10 cellular contexts compared by ENCODE assay signal in the genomic region with DNA sequence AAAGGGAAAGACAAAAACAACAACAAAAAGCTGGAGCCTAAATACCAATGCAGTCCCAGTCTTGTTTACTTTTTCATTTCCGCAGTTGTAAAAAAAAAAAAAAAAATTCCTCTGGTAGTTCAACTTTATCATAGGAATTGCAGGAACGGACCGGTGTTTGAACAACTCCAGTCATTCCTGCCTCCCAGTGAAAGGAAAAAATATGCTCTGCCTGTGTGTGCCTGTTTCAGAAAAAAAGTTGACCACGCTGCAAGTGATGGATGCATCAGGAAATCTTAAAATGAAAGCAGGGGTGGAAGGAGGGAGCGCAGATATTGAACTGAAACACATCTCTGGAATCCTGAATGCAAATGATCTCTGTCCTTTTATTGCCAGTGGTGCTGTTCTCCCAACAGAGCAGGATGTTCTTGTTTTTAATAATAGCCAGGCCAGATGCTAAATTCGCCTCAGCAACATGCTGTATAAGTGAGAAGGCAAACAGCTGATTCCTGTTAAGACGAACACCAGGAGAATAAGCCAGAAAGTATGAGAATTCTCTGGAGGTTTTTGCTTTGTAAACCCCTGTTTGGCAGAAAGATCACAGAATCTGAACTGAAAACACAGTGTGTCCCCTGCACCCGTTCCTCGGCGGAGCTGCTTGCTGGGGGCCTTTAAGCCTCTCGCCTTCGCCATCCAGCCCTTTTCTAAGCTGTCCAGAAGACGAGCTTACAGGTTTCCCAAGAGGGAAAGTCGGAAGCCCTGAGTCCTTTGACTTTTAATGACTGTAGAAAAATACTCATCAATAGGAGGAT.
A peak's percentile ranks its signal among the peaks of the same experiment; 100 is the strongest.
DNase-seq lines count a peak whose midpoint lies in the region; ATAC-seq, FAIRE-seq and TF ChIP-seq lines count a peak whose summit lies in the region.
"Had no signal": no experiment of that assay in that cellular context is flagged by ENCODE, and none has a peak within 500 bp of the region (broad histone marks: within the 10 kb centered on the region; RNA-seq: fewer than 3 reads in every experiment).

No MANE protein-coding gene starts in this region.

- intact Hi-C loops in natural killer cell (cut with micrococcal nuclease): no loop called here

- H3K4me3 ChIP-seq in bronchial epithelial cell (ENCODE audit: low read depth, low read length): no peak overlapping the region

- ATAC-seq in natural killer cell (no peak), HG02973 (IDR thresholded peaks at IDR 0.05; ENCODE audit: unreplicated experiment) (no peak)

- H3K27ac Mint-ChIP-seq in HFFc6 (peak overlapping the region; percentile 80), natural killer cell (no peak overlapping the region)

- H3K4me1 Mint-ChIP-seq in HFFc6 (ENCODE audit: low read depth): peaks cover 40% of the 10 kb centered on the region
- H3K4me1 Mint-ChIP-seq in natural killer cell: peaks cover 0 to 5% of the 10 kb centered on the region in 2 donors

- TF ChIP-seq CTCF in HFFc6 (IDR thresholded peaks at IDR 0.05): no peak
- TF ChIP-seq CTCF in bronchial epithelial cell (IDR thresholded peaks at IDR 0.05; ENCODE audit: insufficient read depth, low read length, severe bottlenecking): no peak
- TF ChIP-seq CTCF in natural killer cell (IDR thresholded peaks at IDR 0.05): no peak

- no peaks in the 10 kb centered on the region for H3K36me3 Mint-ChIP-seq in HFFc6 (ENCODE audit: low read depth)
- H3K36me3 Mint-ChIP-seq in natural killer cell: no peaks in the 10 kb centered on the region

- H3K4me3 Mint-ChIP-seq in HFFc6 (peak overlapping the region; percentile 89), natural killer cell (no peak overlapping the region)

- FAIRE-seq in bronchial epithelial cell (lab: Jason Lieb, UNC): no peak
- FAIRE-seq: G401.6 had no signal

- no peaks in the 10 kb centered on the region for H3K27me3 ChIP-seq in bronchial epithelial cell (ENCODE audit: control insufficient read depth, insufficient read depth, low read length)

- DNase-seq in HFFc6 (peak; percentile 27), bronchial epithelial cell (ENCODE audit: low read depth) (peak; percentile 21), left kidney (ENCODE audit: low read depth, low spot score) (peak; percentile 28), superior temporal gyrus (ENCODE audit: extremely low spot score) (peak; percentile 62), natural killer cell (no peak), DMS114 treated with DMSO at 0.1 percent for 48 hours (lab: John Stamatoyannopoulos, UW; ENCODE audit: unreplicated experiment) (no peak)
- no peak for DNase-seq in stimulated activated CD4-positive, alpha-beta T cell treated with anti-CD3 and anti-CD28 coated beads, Interleukin-15, amount 100 ng/mL, for 24 hours
- DNase-seq: stimulated activated CD4-positive, alpha-beta T cell treated with anti-CD3 and anti-CD28 coated beads, Interleukin-2, amount 100 ng/mL, for 48 hours had no signal

- H3K9me3 Mint-ChIP-seq in HFFc6 (no peaks in the 10 kb centered on the region), natural killer cell (no peaks in the 10 kb centered on the region)

- H3K36me3 ChIP-seq in bronchial epithelial cell (ENCODE audit: control insufficient read depth, insufficient read depth, low read length): no peaks in the 10 kb centered on the region

- peaks cover 5% of the 10 kb centered on the region; the same call in 1 of the 2 replicates for H3K27me3 Mint-ChIP-seq in HFFc6 (ENCODE audit: insufficient read depth)
- no peaks in the 10 kb centered on the region for H3K27me3 Mint-ChIP-seq in natural killer cell (ENCODE audit: low read depth in 2 of 2)

Comparison
In these comparisons a context has a peak if more than half of its experiments do, and no peak if none do; other contexts are left out.
1. DNase-seq: peak in HFFc6 (single experiment), bronchial epithelial cell (single experiment), left kidney (single experiment) and superior temporal gyrus (single experiment); none in stimulated activated CD4-positive, alpha-beta T cell treated with anti-CD3 and anti-CD28 coated beads, Interleukin-15, amount 100 ng/mL, for 24 hours (single experiment), natural killer cell (single experiment) and DMS114 treated with DMSO at 0.1 percent for 48 hours (single experiment).